Comparison of ENCODE assay signal across 13 cellular contexts in the genomic region with DNA sequence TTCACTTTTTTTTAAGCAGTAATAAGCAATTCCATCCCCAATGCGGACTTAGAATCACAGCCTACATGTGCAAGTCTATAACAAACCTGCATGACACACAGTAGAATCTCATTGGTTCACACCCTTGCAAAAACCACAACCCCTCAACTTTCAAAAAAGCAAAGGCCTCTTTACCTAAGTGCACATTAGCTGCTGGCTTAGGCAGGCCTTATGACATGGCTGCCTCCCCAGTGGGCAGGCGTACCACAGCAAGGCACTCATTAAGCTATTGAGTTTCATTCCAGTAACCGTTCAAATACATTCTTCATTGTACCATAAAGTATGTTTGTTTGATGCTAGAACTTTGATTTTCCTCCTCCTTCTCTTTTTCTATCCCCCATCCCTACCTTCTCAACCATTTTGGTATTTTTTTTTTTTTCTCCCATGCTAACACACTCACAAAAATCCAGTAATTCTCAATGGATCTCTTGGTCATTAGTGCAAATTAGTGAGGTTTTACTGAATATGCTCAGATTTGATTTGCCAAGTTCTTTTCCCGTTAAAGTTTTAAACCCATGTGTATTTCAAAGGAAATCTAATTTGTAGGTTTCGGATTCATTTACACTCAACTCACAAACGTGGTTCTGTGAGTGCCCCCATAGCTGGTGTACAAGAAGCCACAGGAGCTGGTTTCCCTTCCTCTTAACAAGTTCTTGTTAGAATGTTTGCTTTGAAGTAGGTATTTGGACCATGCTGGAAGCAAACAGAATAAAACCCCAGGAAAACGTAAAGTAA.
DNase-seq lines count a peak whose midpoint lies in the region; ATAC-seq, FAIRE-seq and TF ChIP-seq lines count a peak whose summit lies in the region.
"Had no signal": no experiment of that assay in that cellular context is flagged by ENCODE, and none has a peak within 500 bp of the region (broad histone marks: within the 10 kb centered on the region; RNA-seq: fewer than 3 reads in every experiment).

No MANE protein-coding gene starts in this region.

- H3K36me3 ChIP-seq in breast epithelium = no peaks in the 10 kb centered on the region
- H3K36me3 ChIP-seq in naive thymus-derived CD4-positive, alpha-beta T cell (ENCODE audit: control insufficient read depth in 2 of 3, insufficient read depth in 3 of 3, low read length in 3 of 3) = no peaks in the 10 kb centered on the region
- H3K36me3 ChIP-seq: HAP-1 had no signal

- H3K4me3 ChIP-seq in GM12864 (ENCODE audit: low read depth, low read length) (no peak overlapping the region), breast epithelium (no peak overlapping the region)
- no peak overlapping the region for H3K4me3 ChIP-seq in naive thymus-derived CD4-positive, alpha-beta T cell (ENCODE audit: low read length)
- H3K4me3 ChIP-seq: HAP-1 had no signal

- no peak for TF ChIP-seq CTCF in GM12864 (IDR thresholded peaks at IDR 0.05; ENCODE audit: low read depth, low read length, missing control alignments)
- TF ChIP-seq CTCF in breast epithelium (IDR thresholded peaks at IDR 0.05) = no peak

- DNase-seq in GM12864 (ENCODE audit: low read depth) = peak; percentile 46
- no peak for DNase-seq in GM19239 (ENCODE audit: insufficient read length, low spot score)
- no peak for DNase-seq in T-helper 9 cell
- no peak for DNase-seq in breast epithelium (ENCODE audit: low spot score in 2 of 2)
- no peak for DNase-seq in NCI-H82 (lab: John Stamatoyannopoulos, UW)
- no peak for DNase-seq in naive thymus-derived CD4-positive, alpha-beta T cell
- DNase-seq: cerebellar nuclear complex, kidney had no signal

- peak overlapping the region in 1 of 10 donors; percentile 47 for H3K4me3 Mint-ChIP-seq in naive thymus-derived CD4-positive, alpha-beta T cell

- H3K27me3 Mint-ChIP-seq in naive thymus-derived CD4-positive, alpha-beta T cell = no peaks in the 10 kb centered on the region

- no peak for TF ChIP-seq POLR2A in breast epithelium (IDR thresholded peaks at IDR 0.05)

- H3K27ac ChIP-seq in breast epithelium = no peak overlapping the region
- no peak overlapping the region for H3K27ac ChIP-seq in naive thymus-derived CD4-positive, alpha-beta T cell (ENCODE audit: low read depth, low read length)
- H3K27ac ChIP-seq: VCaP had no signal

- peaks cover 10 to 29% (median 18%) of the 10 kb centered on the region in 7 donors for H3K4me1 Mint-ChIP-seq in naive thymus-derived CD4-positive, alpha-beta T cell

- H3K4me1 ChIP-seq in breast epithelium = no peaks in the 10 kb centered on the region
- no peaks in the 10 kb centered on the region for H3K4me1 ChIP-seq in naive thymus-derived CD4-positive, alpha-beta T cell (ENCODE audit: control insufficient read depth in 2 of 2, insufficient read depth in 2 of 2, low read length in 2 of 2)
- H3K4me1 ChIP-seq: HAP-1 had no signal

- ATAC-seq in HG02642 (IDR thresholded peaks at IDR 0.05; ENCODE audit: poor library complexity, unreplicated experiment) (peak; percentile 67), HG03432 (IDR thresholded peaks at IDR 0.05; ENCODE audit: unreplicated experiment) (peak; percentile 56)
- no peak for ATAC-seq in naive thymus-derived CD4-positive, alpha-beta T cell
- ATAC-seq: Panc1 had no signal

- H3K9me3 ChIP-seq in breast epithelium = peaks cover 0 to 10% of the 10 kb centered on the region in 2 donors
- H3K9me3 ChIP-seq in naive thymus-derived CD4-positive, alpha-beta T cell (ENCODE audit: control insufficient read depth in 2 of 3, low read length in 3 of 3) = peaks cover 0 to 7% (median 0%) of the 10 kb centered on the region in 3 experiments
- H3K9me3 ChIP-seq: HAP-1 had no signal

- H3K27ac Mint-ChIP-seq in naive thymus-derived CD4-positive, alpha-beta T cell = no peak overlapping the region

- no peaks in the 10 kb centered on the region for H3K27me3 ChIP-seq in breast epithelium
- no peaks in the 10 kb centered on the region for H3K27me3 ChIP-seq in naive thymus-derived CD4-positive, alpha-beta T cell (ENCODE audit: control insufficient read depth in 2 of 2, insufficient read depth in 2 of 2, low read length in 2 of 2)

- peak; percentile 85 for FAIRE-seq in GM19239 (lab: Jason Lieb, UNC)
- FAIRE-seq: kidney had no signal

- intact Hi-C loops in breast epithelium (cut with DNase I; ENCODE audit: low total_unique reads) = no loop called here
- intact Hi-C loops in naive thymus-derived CD4-positive, alpha-beta T cell (cut with micrococcal nuclease) = no loop called here

- peaks cover 4 to 21% (median 15%) of the 10 kb centered on the region in 11 donors for H3K9me3 Mint-ChIP-seq in naive thymus-derived CD4-positive, alpha-beta T cell

- H3K36me3 Mint-ChIP-seq in naive thymus-derived CD4-positive, alpha-beta T cell = peaks cover 17 to 55% (median 51%) of the 10 kb centered on the region in 5 donors

- CTCF ChIA-PET in naive thymus-derived CD4-positive, alpha-beta T cell (lab: Charles Lee) = interaction anchor here (0.6 kb wide), 1 partner anchor 510 kb away, joined by 3 read pairs; no protein-coding TSS in a partner anchor

- POLR2A ChIA-PET in naive thymus-derived CD4-positive, alpha-beta T cell (lab: Charles Lee) = no interaction called here
